Comparison of ENCODE assay signal across 8 cellular contexts in the genomic region with DNA sequence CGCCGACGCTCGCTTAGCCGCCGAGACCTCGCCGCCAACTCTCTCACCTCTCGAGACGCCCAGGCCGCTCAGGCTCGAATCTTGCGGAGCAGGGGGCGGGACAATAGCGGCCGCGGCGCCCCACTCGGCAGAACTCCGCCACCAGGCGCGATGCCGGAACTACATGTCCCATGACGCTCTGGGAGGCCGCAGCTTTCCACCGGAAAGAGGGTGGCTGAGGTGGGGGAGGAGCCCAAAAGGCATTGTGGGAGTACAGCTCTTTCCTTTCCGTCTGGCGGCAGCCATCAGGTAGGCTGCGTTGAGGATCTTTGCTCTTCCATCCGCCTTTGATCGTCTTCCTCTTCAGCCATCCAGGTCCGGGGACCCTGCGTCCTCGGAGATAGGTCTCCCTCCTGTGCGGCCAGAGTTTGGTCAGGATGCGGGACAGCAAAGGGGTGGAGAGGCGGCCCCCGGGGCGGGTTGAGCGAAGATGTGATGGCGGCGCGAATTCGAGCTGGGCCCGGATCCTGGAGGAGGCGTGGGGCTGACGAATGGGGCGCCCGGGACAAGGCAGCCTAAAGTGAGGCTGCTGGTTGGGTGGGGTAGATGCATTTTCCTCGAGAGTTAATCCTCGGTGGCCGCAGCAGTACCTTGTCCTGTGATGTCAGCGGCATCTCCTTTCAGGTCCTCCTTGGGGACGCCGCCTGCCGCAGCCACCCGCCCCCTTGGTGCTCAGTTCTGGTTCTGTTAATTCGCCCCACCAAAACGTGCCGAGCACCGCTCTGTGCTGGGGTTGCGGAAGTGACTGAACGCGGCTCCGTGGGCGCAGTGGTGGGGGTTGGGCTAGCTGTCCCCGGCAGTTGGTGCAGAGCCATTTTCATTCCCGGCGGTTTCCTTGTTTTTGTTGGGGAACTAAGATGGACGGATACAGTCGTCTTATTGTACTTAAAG. TPM values are rescaled to one million over a fixed set of nuclear protein-coding genes. Genes with fewer than 3 reads are reported as not detected.
A peak's percentile ranks its signal among the peaks of the same experiment; 100 is the strongest.
DNase-seq lines count a peak whose midpoint lies in the region; ATAC-seq and TF ChIP-seq lines count a peak whose summit lies in the region.

A gene (minus strand): TSS at position 105 of the 930 bp plus-strand sequence. CDS start 6,086 bp downstream, outside the sequence.
A gene (plus strand): TSS at position 247 of the 930 bp plus-strand sequence. CDS start 728 bp downstream, outside the sequence.

- H4K20me1 ChIP-seq in BLaER1 treated with 17β-estradiol and CSF1 and Interleukin-3, amounts not matched to agents 10 nM and 100 nM, result peaks cover 38 to 61% (median 54%) of the 10 kb centered on the region in 11 experiments

- TF ChIP-seq CTCF in left lung (IDR thresholded peaks at IDR 0.05), result peak; percentile 48 to 87

- H3K4me1 Mint-ChIP-seq in activated CD4-positive, alpha-beta T cell treated with anti-CD3 and anti-CD28 coated beads, Interleukin-2, amount 10 ng/mL, durations not matched to agents 7 days and 5 days, result peaks cover 45% of the 10 kb centered on the region

- POLR2A ChIA-PET in activated CD4-positive, alpha-beta T cell treated with anti-CD3 and anti-CD28 coated beads, Interleukin-2, amount 10 ng/mL, durations not matched to agents 7 days and 5 days (lab: Charles Lee), result interaction anchor here (0.6 to 1.2 kb wide), 6 partner anchors 23 to 106 kb away, joined by 3 to 8 read pairs (median 5); no protein-coding TSS in a partner anchor

- DNase-seq in GM19240 (ENCODE audit: insufficient read length, low spot score) (peak; percentile 84), NCI-H526 (lab: John Stamatoyannopoulos, UW) (peak; percentile 89 to 96), dedifferentiated amniotic fluid mesenchymal stem cell (ENCODE audit: extremely low spot score) (peak; percentile 97), left lung (peak; percentile 98 to 99)
- DNase-seq in activated CD4-positive, alpha-beta T cell treated with anti-CD3 and anti-CD28 coated beads, Interleukin-2, amount 10 ng/mL, durations not matched to agents 7 days and 5 days, result peak; percentile 98
- peak; percentile 91 to 92 for DNase-seq in stimulated activated CD4-positive, alpha-beta T cell treated with anti-CD3 and anti-CD28 coated beads, Interleukin-2, amount 100 ng/mL, for 48 hours

- no peaks in the 10 kb centered on the region for H3K9me3 Mint-ChIP-seq in activated CD4-positive, alpha-beta T cell treated with anti-CD3 and anti-CD28 coated beads, Interleukin-2, amount 10 ng/mL, durations not matched to agents 7 days and 5 days

- H3K27ac Mint-ChIP-seq in activated CD4-positive, alpha-beta T cell treated with anti-CD3 and anti-CD28 coated beads, Interleukin-2, amount 10 ng/mL, durations not matched to agents 7 days and 5 days, result peak within 1 kb of the TSS; percentile 99

- intact Hi-C loops in left lung (cut with DNase I), result no loop called here

- peaks cover 2% of the 10 kb centered on the region for H3K27me3 Mint-ChIP-seq in activated CD4-positive, alpha-beta T cell treated with anti-CD3 and anti-CD28 coated beads, Interleukin-2, amount 10 ng/mL, durations not matched to agents 7 days and 5 days

- peaks cover 42 to 46% (median 45%) of the 10 kb centered on the region in 11 experiments for H3K36me3 ChIP-seq in BLaER1 treated with 17β-estradiol and CSF1 and Interleukin-3, amounts not matched to agents 10 nM and 100 nM
- H3K36me3 ChIP-seq in left lung, result peaks cover 0 to 44% of the 10 kb centered on the region in 2 donors

- peaks cover 28 to 56% (median 50%) of the 10 kb centered on the region in 10 experiments for H3K4me1 ChIP-seq in BLaER1 treated with 17β-estradiol and CSF1 and Interleukin-3, amounts not matched to agents 10 nM and 100 nM
- peaks cover 14 to 42% of the 10 kb centered on the region in 2 donors for H3K4me1 ChIP-seq in left lung

- peak within 1 kb of the TSS; percentile 88 to 98 (median 94) for H3K4me2 ChIP-seq in BLaER1 treated with 17β-estradiol and CSF1 and Interleukin-3, amounts not matched to agents 10 nM and 100 nM

- H3K27ac ChIP-seq in BLaER1 treated with 17β-estradiol and CSF1 and Interleukin-3, amounts not matched to agents 10 nM and 100 nM, result peak within 1 kb of the TSS; percentile 90 to 100 (median 97)
- peak within 1 kb of the TSS; percentile 94 for H3K27ac ChIP-seq in left lung

- CTCF ChIA-PET in activated CD4-positive, alpha-beta T cell treated with anti-CD3 and anti-CD28 coated beads, Interleukin-2, amount 10 ng/mL, durations not matched to agents 7 days and 5 days (lab: Charles Lee), result interaction anchor here (0.9 to 1.9 kb wide), 7 partner anchors 8 to 188 kb away, joined by 3 to 6 read pairs (median 4); no protein-coding TSS in a partner anchor

- H3K4me3 Mint-ChIP-seq in activated CD4-positive, alpha-beta T cell treated with anti-CD3 and anti-CD28 coated beads, Interleukin-2, amount 10 ng/mL, durations not matched to agents 7 days and 5 days, result peak within 1 kb of the TSS; percentile 99

- peak within 1 kb of the TSS; percentile 76 to 95 (median 84) for H3K4me3 ChIP-seq in BLaER1 treated with 17β-estradiol and CSF1 and Interleukin-3, amounts not matched to agents 10 nM and 100 nM
- peak within 1 kb of the TSS; percentile 63 to 86 for H3K4me3 ChIP-seq in left lung

- H3K27me3 ChIP-seq in BLaER1 treated with 17β-estradiol and CSF1 and Interleukin-3, amounts not matched to agents 10 nM and 100 nM, result peaks cover 0 to 23% (median 20%) of the 10 kb centered on the region in 11 experiments; a peak in 17 of 22 replicates
- H3K27me3 ChIP-seq in left lung, result no peaks in the 10 kb centered on the region

- ATAC-seq in HG03460 (IDR thresholded peaks at IDR 0.05; ENCODE audit: unreplicated experiment) (peak; percentile 92), left lung (peak; percentile 98)

- no peaks in the 10 kb centered on the region for H3K9me3 ChIP-seq in BLaER1 treated with 17β-estradiol and CSF1 and Interleukin-3, amounts not matched to agents 10 nM and 100 nM (replicated peaks in 1 of 11)
- no peaks in the 10 kb centered on the region for H3K9me3 ChIP-seq in left lung

- H3K36me3 Mint-ChIP-seq in activated CD4-positive, alpha-beta T cell treated with anti-CD3 and anti-CD28 coated beads, Interleukin-2, amount 10 ng/mL, durations not matched to agents 7 days and 5 days (ENCODE audit: low read depth), result peaks cover 43% of the 10 kb centered on the region

- H3K9ac ChIP-seq in BLaER1 treated with 17β-estradiol and CSF1 and Interleukin-3, amounts not matched to agents 10 nM and 100 nM, result peak within 1 kb of the TSS; percentile 90 to 99 (median 97)

RNA-seq across cellular contexts. Expression of the first gene that starts in this region (rescaled TPM):
- 1 to 10 TPM; 2.5 to 3.0 TPM for total RNA-seq in activated CD4-positive, alpha-beta T cell treated with anti-CD3 and anti-CD28 coated beads, Interleukin-2, amount 10 ng/mL, durations not matched to agents 7 days and 5 days
- 1 to 10 TPM; 8.8 to 9.6 TPM for total RNA-seq in left lung

RNA-seq across cellular contexts. Expression of the second gene that starts in this region (rescaled TPM):
- total RNA-seq in activated CD4-positive, alpha-beta T cell treated with anti-CD3 and anti-CD28 coated beads, Interleukin-2, amount 10 ng/mL, durations not matched to agents 7 days and 5 days, result 1,000 to 10,000 TPM; 1,598 to 1,775 TPM
- 1,000 to 10,000 TPM; 1,425 to 1,431 TPM for total RNA-seq in left lung

Comparison
In these comparisons a context has a peak if more than half of its experiments do, and no peak if none do; other contexts are left out.
1. Peak in every context shown above with its lines: DNase-seq, ATAC-seq, H3K4me3 ChIP-seq and H3K27ac ChIP-seq.